ENCODE assay signal across 14 cellular contexts in genomic region chr2:60958361-60958760, GRCh38. TPM values are rescaled to one million over a fixed set of nuclear protein-coding genes. Genes with fewer than 3 reads are reported as not detected.
DNase-seq lines count a peak whose midpoint lies in the region; ATAC-seq and TF ChIP-seq lines count a peak whose summit lies in the region.
"Had no signal": no experiment of that assay in that cellular context is flagged by ENCODE, and none has a peak within 500 bp of the region (broad histone marks: within the 10 kb centered on the region; RNA-seq: fewer than 3 reads in every experiment).

No MANE protein-coding gene starts in this region.

- no TSS peak for BruUV-seq in Calu3 (replicated peaks; lab: Mats Ljungman, UMichigan)

- intact Hi-C loops in Calu3 (cut with micrococcal nuclease; ENCODE audit: unreplicated experiment): no loop called here
- intact Hi-C loops in aorta (cut with DNase I): no loop called here

- peaks cover 21% of the 10 kb centered on the region for H3K4me1 Mint-ChIP-seq in Calu3 (ENCODE audit: low read depth, unreplicated experiment)

- TF ChIP-seq CTCF in Calu3 (IDR thresholded peaks at IDR 0.05; ENCODE audit: unreplicated experiment) (no peak), RWPE1 (conservative IDR thresholded peaks at IDR 0.05; ENCODE audit: low read depth) (no peak)

- H3K9me3 Mint-ChIP-seq in Calu3 (ENCODE audit: low read depth, unreplicated experiment): no peaks in the 10 kb centered on the region
- H3K9me3 Mint-ChIP-seq: CD4-positive, alpha-beta T cell; naive thymus-derived CD8-positive, alpha-beta T cell had no signal

- ATAC-seq in aorta (ENCODE audit: low FRiP score) (no peak), GM21528 (IDR thresholded peaks at IDR 0.05; ENCODE audit: low FRiP score, unreplicated experiment) (no peak)
- ATAC-seq: naive thymus-derived CD8-positive, alpha-beta T cell had no signal

- 84 to 89% methylated on average over 3 of the region's 3 CpGs for WGBS in aorta, 2 donors

- H3K27ac ChIP-seq in RWPE1 (peak overlapping the region; percentile 98), skin epidermis (peak overlapping the region in 20 of 21 experiments; percentile 47 to 88 (median 76)), aorta (ENCODE audit: low read depth in 1 of 2, low read length in 2 of 2) (no peak overlapping the region)

- peaks cover 0 to 2% of the 10 kb centered on the region in 2 donors for H3K36me3 ChIP-seq in aorta (ENCODE audit: control insufficient read depth in 1 of 2, insufficient read depth in 2 of 2, low read length in 1 of 2)

- DNase-seq in Calu3 (no peak), RWPE1 (ENCODE audit: low spot score) (no peak), fibroblast of gingiva (ENCODE audit: low read depth) (peak; percentile 14), activated gamma-delta T cell (lab: John Stamatoyannopoulos, UW) (no peak), aorta (no peak), ecto neural progenitor cell (ENCODE audit: low spot score) (no peak)
- DNase-seq: activated CD8-positive, alpha-beta memory T cell treated with anti-CD3 and anti-CD28 coated beads for 24 hours; amniotic stem cell; CD4-positive, alpha-beta T cell; cortex of kidney; naive thymus-derived CD8-positive, alpha-beta T cell; T-helper 1 cell had no signal

- H3K27me3 Mint-ChIP-seq in Calu3 (ENCODE audit: unreplicated experiment): no peaks in the 10 kb centered on the region
- H3K27me3 Mint-ChIP-seq: CD4-positive, alpha-beta T cell; naive thymus-derived CD8-positive, alpha-beta T cell had no signal

- H3K4me3 Mint-ChIP-seq in Calu3 (ENCODE audit: low read depth, unreplicated experiment): no peak overlapping the region
- H3K4me3 Mint-ChIP-seq: CD4-positive, alpha-beta T cell; naive thymus-derived CD8-positive, alpha-beta T cell had no signal

- no peaks in the 10 kb centered on the region for H3K4me1 ChIP-seq in aorta (ENCODE audit: control insufficient read depth in 1 of 2, insufficient read depth in 2 of 2, low read length in 2 of 2)

- no peaks in the 10 kb centered on the region for H3K9me3 ChIP-seq in aorta (ENCODE audit: control insufficient read depth, low read length)

- H3K4me3 ChIP-seq in skin epidermis (no peak overlapping the region), aorta (ENCODE audit: low read length in 2 of 2) (no peak overlapping the region)

- H3K36me3 Mint-ChIP-seq in Calu3 (ENCODE audit: insufficient read depth, unreplicated experiment): no peaks in the 10 kb centered on the region

- peak overlapping the region; percentile 78 for H3K27ac Mint-ChIP-seq in Calu3 (ENCODE audit: unreplicated experiment)
- H3K27ac Mint-ChIP-seq: CD4-positive, alpha-beta T cell had no signal

- CTCF ChIA-PET in Calu3 (lab: Charles Lee): interaction anchor here (0.6 kb wide), 1 partner anchor 16 kb away, joined by 3 read pairs; no protein-coding TSS in a partner anchor
- CTCF ChIA-PET in RWPE1 (lab: Yijun Ruan, JAX): interaction anchor here (0.7 kb wide), 1 partner anchor 45 kb away, joined by 3 read pairs; no protein-coding TSS in a partner anchor

- POLR2A ChIA-PET in RWPE1 (lab: Yijun Ruan, JAX; ENCODE audit: low non-redundant PET): no interaction called here

- H3K27me3 ChIP-seq in aorta (ENCODE audit: control insufficient read depth in 1 of 2, insufficient read depth in 2 of 2, low read length in 1 of 2): no peaks in the 10 kb centered on the region

RNA-seq across cellular contexts. Expression of gene PEX13, which starts 59.2 kb away (rescaled TPM):
- 32.0 and 37.4 TPM in 2 replicates for total RNA-seq in Calu3 (2022)
- total RNA-seq in aorta: 10 to 100 TPM; 17.6 to 20.7 TPM
- polyA plus RNA-seq in aorta: 1 to 10 TPM; 6.5 to 8.8 TPM

RNA-seq across cellular contexts. Expression of gene PUS10, which starts 59.7 kb away (rescaled TPM):
- total RNA-seq in Calu3 (2022): 7.2 and 8.0 TPM in 2 replicates
- total RNA-seq in aorta: 1 to 10 TPM; 3.3 to 5.5 TPM
- 1 to 10 TPM; 3.9 to 5.6 TPM for polyA plus RNA-seq in aorta

Comparison
In these comparisons a context has a peak if more than half of its experiments do, and no peak if none do; other contexts are left out.
1. H3K27ac ChIP-seq: peak in RWPE1 (single experiment) and skin epidermis (20 of 21); none in aorta (0 of 2).